ENCODE assay signal across 14 cellular contexts in genomic region chr2:144801766-144802165, GRCh38.
A peak's percentile ranks its signal among the peaks of the same experiment; 100 is the strongest.
DNase-seq lines count a peak whose midpoint lies in the region; ATAC-seq, FAIRE-seq and TF ChIP-seq lines count a peak whose summit lies in the region.
"Had no signal": no experiment of that assay in that cellular context is flagged by ENCODE, and none has a peak within 500 bp of the region (broad histone marks: within the 10 kb centered on the region; RNA-seq: fewer than 3 reads in every experiment).

No MANE protein-coding gene starts in this region.

- no peaks in the 10 kb centered on the region for H3K4me1 ChIP-seq in H1 (replicated peaks in 1 of 4; ENCODE audit: control insufficient read depth in 3 of 4, insufficient read depth in 4 of 4, low read length in 3 of 4)
- peaks cover 3% of the 10 kb centered on the region for H3K4me1 ChIP-seq in mesenchymal stem cell (ENCODE audit: control insufficient read depth, insufficient read depth, low read depth, low read length)
- no peaks in the 10 kb centered on the region for H3K4me1 ChIP-seq in aorta (ENCODE audit: control insufficient read depth in 1 of 2, insufficient read depth in 2 of 2, low read length in 2 of 2)
- H3K4me1 ChIP-seq: lower lobe of right lung had no signal

- H3K9me3 ChIP-seq in H1 (ENCODE audit: insufficient read depth in 2 of 2, low read depth in 1 of 2, low read length in 1 of 2) (no peaks in the 10 kb centered on the region), mesenchymal stem cell (ENCODE audit: control insufficient read depth, low read length) (no peaks in the 10 kb centered on the region), aorta (ENCODE audit: control insufficient read depth, low read length) (no peaks in the 10 kb centered on the region)
- H3K9me3 ChIP-seq: BLaER1 treated with 17β-estradiol and CSF1 and Interleukin-3, amounts not matched to agents 10 nM and 100 nM; lower lobe of right lung had no signal

- no peaks in the 10 kb centered on the region for H4K20me1 ChIP-seq in H1 (replicated peaks in 1 of 2; ENCODE audit: control insufficient read depth in 1 of 2, insufficient read depth in 2 of 2, low read length in 2 of 2)
- H4K20me1 ChIP-seq: BLaER1 treated with 17β-estradiol and CSF1 and Interleukin-3, amounts not matched to agents 10 nM and 100 nM had no signal

- H4K5ac ChIP-seq in H1 (ENCODE audit: insufficient read length, low read depth, low read length), result no peak overlapping the region

- H3K4me3 Mint-ChIP-seq in effector memory CD8-positive, alpha-beta T cell, result no peak overlapping the region
- H3K4me3 Mint-ChIP-seq: activated CD8-positive, alpha-beta T cell treated with anti-CD3 and anti-CD28 coated beads, Interleukin-2, amount 10 ng/mL, durations not matched to agents 7 days and 5 days had no signal

- no peaks in the 10 kb centered on the region for H3K9me3 Mint-ChIP-seq in effector memory CD8-positive, alpha-beta T cell

- POLR2A ChIA-PET in H1 (lab: Charles Lee; ENCODE audit: partially characterized antibody), result no interaction called here

- no peaks in the 10 kb centered on the region for H3K36me3 ChIP-seq in H1 (ENCODE audit: control insufficient read depth in 2 of 4, insufficient read depth in 4 of 4, low read length in 3 of 4)
- H3K36me3 ChIP-seq in mesenchymal stem cell (ENCODE audit: control insufficient read depth in 1 of 2, insufficient read depth in 2 of 2, low read depth in 1 of 2, low read length in 2 of 2), result no peaks in the 10 kb centered on the region
- H3K36me3 ChIP-seq in aorta (ENCODE audit: control insufficient read depth in 1 of 2, insufficient read depth in 2 of 2, low read length in 1 of 2), result no peaks in the 10 kb centered on the region
- H3K36me3 ChIP-seq: BLaER1 treated with 17β-estradiol and CSF1 and Interleukin-3, amounts not matched to agents 10 nM and 100 nM; lower lobe of right lung had no signal

- no peak for TF ChIP-seq POLR2A in H1 (IDR thresholded peaks at IDR 0.05; ENCODE audit: control extremely low read depth in 1 of 2, low read depth in 2 of 2, low read length in 2 of 2)

- CTCF ChIA-PET in H1 (lab: Charles Lee; ENCODE audit: partially characterized antibody), result interaction anchor here (1.0 kb wide), 1 partner anchor 13 kb away, joined by 3 read pairs; no protein-coding TSS in a partner anchor

- TF ChIP-seq RAD21 in H1 (IDR thresholded peaks at IDR 0.05 in 1 of 2, conservative IDR thresholded peaks at IDR 0.05 in 1 of 2; ENCODE audit: low read depth in 2 of 2, low read length in 2 of 2), result no peak

- H3K27me3 Mint-ChIP-seq in effector memory CD8-positive, alpha-beta T cell, result no peaks in the 10 kb centered on the region

- H3K79me2 ChIP-seq in H1 (ENCODE audit: control insufficient read depth in 1 of 2, insufficient read depth in 2 of 2, low read length in 2 of 2), result no peaks in the 10 kb centered on the region

- H3K4me2 ChIP-seq in H1 (ENCODE audit: insufficient read depth in 1 of 2, low read depth in 2 of 2, low read length in 2 of 2), result no peak overlapping the region
- H3K4me2 ChIP-seq in mesenchymal stem cell (ENCODE audit: low read length, poor library complexity, severe bottlenecking), result no peak overlapping the region

- H4K91ac ChIP-seq in H1 (replicated peaks; ENCODE audit: insufficient read length, low read length) (no peak overlapping the region), mesenchymal stem cell (ENCODE audit: low read length) (no peak overlapping the region)

- no peak overlapping the region for H3K27ac ChIP-seq in H1 (ENCODE audit: low read depth, low read length)
- no peak overlapping the region for H3K27ac ChIP-seq in mesenchymal stem cell (ENCODE audit: low read length, poor library complexity, severe bottlenecking)
- H3K27ac ChIP-seq in aorta (ENCODE audit: low read depth in 1 of 2, low read length in 2 of 2), result no peak overlapping the region
- H3K27ac ChIP-seq: BLaER1 treated with 17β-estradiol and CSF1 and Interleukin-3, amounts not matched to agents 10 nM and 100 nM; lower lobe of right lung had no signal

- no peaks in the 10 kb centered on the region for H3K36me3 Mint-ChIP-seq in effector memory CD8-positive, alpha-beta T cell (ENCODE audit: insufficient read depth)

- no peak for ATAC-seq in aorta (ENCODE audit: low FRiP score)
- no peak for ATAC-seq in effector memory CD8-positive, alpha-beta T cell (replicated peaks)
- ATAC-seq: activated CD8-positive, alpha-beta T cell treated with anti-CD3 and anti-CD28 coated beads, Interleukin-2, amount 10 ng/mL, durations not matched to agents 7 days and 5 days; activated naive CD4-positive, alpha-beta T cell treated with anti-CD3 and anti-CD28 coated beads, Interleukin-2, amount 50 U/mL, for 72 hours; lower lobe of right lung had no signal

- H2BK12ac ChIP-seq in H1 (ENCODE audit: low read depth, low read length), result no peak overlapping the region
- no peak overlapping the region for H2BK12ac ChIP-seq in mesenchymal stem cell (ENCODE audit: low read length in 2 of 2)

- no peak overlapping the region for H3K56ac ChIP-seq in H1 (replicated peaks; ENCODE audit: insufficient read length, low read depth, low read length)

- H3K14ac ChIP-seq in H1 (ENCODE audit: insufficient read length), result no peak overlapping the region
- no peak overlapping the region for H3K14ac ChIP-seq in mesenchymal stem cell (ENCODE audit: low read length in 2 of 2)

- peak; percentile 57 for DNase-seq in AG09309 (ENCODE audit: low read depth)
- peak; percentile 65 for DNase-seq in NCI-H226
- no peak for DNase-seq in H1 (ENCODE audit: low read depth in 1 of 2, low spot score in 2 of 2)
- DNase-seq in mesenchymal stem cell, result peak; percentile 68
- no peak for DNase-seq in T-helper 2 cell
- DNase-seq in activated CD8-positive, alpha-beta memory T cell treated with anti-CD3 and anti-CD28 coated beads for 24 hours, result no peak
- DNase-seq in aorta, result no peak
- DNase-seq in effector memory CD8-positive, alpha-beta T cell, result no peak
- DNase-seq: activated CD8-positive, alpha-beta T cell treated with anti-CD3 and anti-CD28 coated beads, Interleukin-2, amount 10 ng/mL, durations not matched to agents 7 days and 5 days; lower lobe of right lung; NCI-H69; T-helper 1 cell had no signal

- H3K79me1 ChIP-seq in H1 (ENCODE audit: low read depth, low read length) (no peaks in the 10 kb centered on the region), mesenchymal stem cell (replicated peaks; ENCODE audit: low read length, poor library complexity, severe bottlenecking) (no peaks in the 10 kb centered on the region)

- no peak overlapping the region for H4K8ac ChIP-seq in H1 (ENCODE audit: extremely low read depth, insufficient read depth, low read length)
- H4K8ac ChIP-seq in mesenchymal stem cell (ENCODE audit: low read length), result no peak overlapping the region

- no peak for FAIRE-seq in H1 (lab: Jason Lieb, UNC)

- H2BK15ac ChIP-seq in H1 (ENCODE audit: low read length) (no peak overlapping the region), mesenchymal stem cell (ENCODE audit: low read depth, poor library complexity, severe bottlenecking) (no peak overlapping the region)

- intact Hi-C loops in aorta (cut with DNase I), result no loop called here

- H3K4me1 Mint-ChIP-seq in effector memory CD8-positive, alpha-beta T cell (ENCODE audit: low read depth in 2 of 2), result peaks cover 0 to 6% of the 10 kb centered on the region in 2 donors

- no peak overlapping the region for H3K27ac Mint-ChIP-seq in effector memory CD8-positive, alpha-beta T cell
- H3K27ac Mint-ChIP-seq: activated CD8-positive, alpha-beta T cell treated with anti-CD3 and anti-CD28 coated beads, Interleukin-2, amount 10 ng/mL, durations not matched to agents 7 days and 5 days; activated naive CD4-positive, alpha-beta T cell treated with anti-CD3 and anti-CD28 coated beads, Interleukin-2, amount 50 U/mL, for 72 hours had no signal

- peak overlapping the region; percentile 20; the same call in 1 of the 2 replicates for H2AFZ ChIP-seq in H1 (ENCODE audit: low read length)
- peak overlapping the region; percentile 51 for H2AFZ ChIP-seq in mesenchymal stem cell (ENCODE audit: low read depth, low read length)

- H3K23ac ChIP-seq in H1 (ENCODE audit: insufficient read length) (no peak overlapping the region), mesenchymal stem cell (ENCODE audit: low read length in 2 of 2) (no peak overlapping the region)

- H2AK5ac ChIP-seq in H1 (ENCODE audit: low read depth, low read length) (no peak overlapping the region), mesenchymal stem cell (ENCODE audit: low read length, severe bottlenecking) (no peak overlapping the region)

- H3K4me3 ChIP-seq in AG09309 (ENCODE audit: control insufficient read depth, low read depth, low read length) (no peak overlapping the region), H1 (ENCODE audit: extremely low read depth in 1 of 4, insufficient read depth in 2 of 4, low read depth in 3 of 4, low read length in 4 of 4) (no peak overlapping the region), mesenchymal stem cell (ENCODE audit: insufficient read depth in 1 of 2, low read depth in 1 of 2, low read length in 2 of 2) (no peak overlapping the region), aorta (ENCODE audit: low read length in 2 of 2) (no peak overlapping the region)
- H3K4me3 ChIP-seq: BLaER1 treated with 17β-estradiol and CSF1 and Interleukin-3, amounts not matched to agents 10 nM and 100 nM; lower lobe of right lung had no signal

- H2BK120ac ChIP-seq in H1 (replicated peaks; ENCODE audit: low read depth, low read length) (no peak overlapping the region), mesenchymal stem cell (ENCODE audit: low read depth, low read length) (no peak overlapping the region)

- no peaks in the 10 kb centered on the region for H3K23me2 ChIP-seq in H1 (ENCODE audit: low read depth, low read length)

- H2BK20ac ChIP-seq in H1 (ENCODE audit: low read length), result no peak overlapping the region

- H2BK5ac ChIP-seq in H1 (ENCODE audit: low read depth, low read length), result no peak overlapping the region
- H2BK5ac ChIP-seq in mesenchymal stem cell (ENCODE audit: low read depth, low read length, poor library complexity, severe bottlenecking), result no peak overlapping the region

- no peak for TF ChIP-seq EP300 in H1 (IDR thresholded peaks at IDR 0.05; ENCODE audit: borderline replicate concordance in 1 of 2, low read depth in 2 of 2, low read length in 2 of 2)

- peaks cover 0 to 1% (median 0%) of the 10 kb centered on the region in 4 experiments; a peak in 1 of 7 replicates for H3K27me3 ChIP-seq in H1 (replicated peaks in 1 of 4; ENCODE audit: control insufficient read depth in 3 of 4, extremely low read depth in 1 of 4, insufficient read depth in 3 of 4, low read length in 3 of 4)
- H3K27me3 ChIP-seq in mesenchymal stem cell (ENCODE audit: control insufficient read depth in 1 of 2, insufficient read depth in 1 of 2, low read length in 2 of 2), result no peaks in the 10 kb centered on the region
- H3K27me3 ChIP-seq in aorta (ENCODE audit: control insufficient read depth in 1 of 2, insufficient read depth in 2 of 2, low read length in 1 of 2), result no peaks in the 10 kb centered on the region
- H3K27me3 ChIP-seq: BLaER1 treated with 17β-estradiol and CSF1 and Interleukin-3, amounts not matched to agents 10 nM and 100 nM had no signal

- H3K4ac ChIP-seq in H1 (replicated peaks; ENCODE audit: insufficient read length, low read depth, low read length), result no peak overlapping the region
- peak overlapping the region in 1 of 2 experiments; percentile 37 for H3K4ac ChIP-seq in mesenchymal stem cell (ENCODE audit: low read depth in 1 of 2, low read length in 2 of 2)

- no peak overlapping the region for H3K18ac ChIP-seq in H1 (ENCODE audit: extremely low read depth, low read length)
- no peak overlapping the region for H3K18ac ChIP-seq in mesenchymal stem cell (ENCODE audit: low read depth in 1 of 2, low read length in 2 of 2)

- H3K9ac ChIP-seq in H1 (replicated peaks in 1 of 4; ENCODE audit: extremely low read depth in 1 of 4, low read depth in 3 of 4, low read length in 3 of 4) (no peak overlapping the region), mesenchymal stem cell (ENCODE audit: low read length) (no peak overlapping the region)
- H3K9ac ChIP-seq: BLaER1 treated with 17β-estradiol and CSF1 and Interleukin-3, amounts not matched to agents 10 nM and 100 nM had no signal

- TF ChIP-seq CTCF in AG09309 (IDR thresholded peaks at IDR 0.05; ENCODE audit: control insufficient read depth, insufficient read depth, low read depth, low read length, missing control alignments), result no peak
- no peak for TF ChIP-seq CTCF in H1 (IDR thresholded peaks at IDR 0.05; ENCODE audit: control extremely low read depth in 1 of 3, insufficient read depth in 1 of 3, low read depth in 1 of 3, low read length in 3 of 3)

- WGBS in H1 (ENCODE audit: extremely low coverage in 1 of 2, insufficient coverage in 1 of 2, insufficient read length in 1 of 2, insufficient replicate concordance in 2 of 2, low coverage in 1 of 2, low lambda C conversion rate in 2 of 2, missing lambda C conversion rate in 1 of 2), 2 experiments, result 90% methylated on average over 2 of the region's 2 CpGs; no CpG with 5 or more reads in 1 of the 2 experiments
- 31% methylated on average over 2 of the region's 2 CpGs for WGBS in mesenchymal stem cell
- 83 to 84% methylated on average over 2 of the region's 2 CpGs for WGBS in aorta, 2 donors

Comparison
In these comparisons a context has a peak if more than half of its experiments do, and no peak if none do; other contexts are left out.
1. DNase-seq: peak in AG09309 (single experiment), NCI-H226 (single experiment) and mesenchymal stem cell (single experiment); none in H1 (0 of 2), T-helper 2 cell (0 of 5), activated CD8-positive, alpha-beta memory T cell treated with anti-CD3 and anti-CD28 coated beads for 24 hours (single experiment), aorta (0 of 2) and effector memory CD8-positive, alpha-beta T cell (0 of 3).